Comparison of ENCODE assay signal across 8 cellular contexts in the genomic region with DNA sequence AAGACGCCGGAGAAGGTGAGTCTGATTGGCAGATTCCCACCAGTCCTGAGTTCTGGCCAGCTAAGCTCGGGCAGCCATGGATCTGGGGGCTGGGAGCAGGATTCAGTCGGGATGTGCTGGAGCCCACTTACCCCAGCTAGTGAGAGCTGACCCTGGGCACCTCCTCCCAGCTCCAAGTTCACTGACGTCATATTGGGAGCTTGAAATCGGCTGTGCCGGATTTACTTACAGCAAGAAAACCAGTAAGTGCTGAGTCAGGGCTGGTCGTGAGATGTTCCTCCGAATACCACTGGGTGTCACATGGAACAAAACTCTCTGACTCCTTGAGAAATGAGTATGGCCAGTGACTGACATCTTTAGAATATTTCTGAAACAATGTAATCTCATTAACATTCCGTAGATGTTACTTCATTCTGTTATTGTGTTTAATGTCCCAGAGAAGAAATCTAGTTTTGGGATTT.
DNase-seq lines count a peak whose midpoint lies in the region; ATAC-seq and TF ChIP-seq lines count a peak whose summit lies in the region.

No MANE protein-coding gene starts in this region.

- H3K9me3 ChIP-seq in lower lobe of right lung = no peaks in the 10 kb centered on the region

- TF ChIP-seq CTCF in lower lobe of right lung (IDR thresholded peaks at IDR 0.05) = peak; percentile 8

- DNase-seq in Caki2 (ENCODE audit: low read depth) = peak; percentile 99
- DNase-seq in M059J (ENCODE audit: low read depth) = peak; percentile 77
- DNase-seq in dedifferentiated amniotic fluid mesenchymal stem cell (ENCODE audit: extremely low spot score) = peak; percentile 93
- no peak for DNase-seq in lower lobe of right lung
- no peak for DNase-seq in activated CD8-positive, alpha-beta memory T cell treated with anti-CD3 and anti-CD28 coated beads, Interleukin-2, amount 50 U/mL, for 48 hours

- intact Hi-C loops in lower lobe of right lung (cut with DNase I) = no loop called here

- H3K36me3 ChIP-seq in lower lobe of right lung = no peaks in the 10 kb centered on the region

- H3K4me1 ChIP-seq in lower lobe of right lung = peaks cover 17% of the 10 kb centered on the region

- no peaks in the 10 kb centered on the region for H3K27me3 ChIP-seq in lower lobe of right lung (ENCODE audit: low read depth)

- peak overlapping the region; percentile 41 for H3K27ac ChIP-seq in lower lobe of right lung

- ATAC-seq in lower lobe of right lung = peak; percentile 50 to 77
- ATAC-seq in HG03521 (IDR thresholded peaks at IDR 0.05; ENCODE audit: unreplicated experiment) = no peak
- no peak for ATAC-seq in GM19035 (IDR thresholded peaks at IDR 0.05; ENCODE audit: unreplicated experiment)
- no peak for ATAC-seq in HG02852 (IDR thresholded peaks at IDR 0.05; ENCODE audit: unreplicated experiment)

- in situ Hi-C loops in Caki2 (cut with HindIII; ENCODE audit: low pct_unique_long_range_greater_than_20kb, low sequenced_read_pairs) = no loop called here

- H3K4me3 ChIP-seq in lower lobe of right lung = no peak overlapping the region

Comparison
In these comparisons a context has a peak if more than half of its experiments do, and no peak if none do; other contexts are left out.
1. DNase-seq: peak in Caki2 (single experiment), M059J (single experiment) and dedifferentiated amniotic fluid mesenchymal stem cell (single experiment); none in lower lobe of right lung (single experiment) and activated CD8-positive, alpha-beta memory T cell treated with anti-CD3 and anti-CD28 coated beads, Interleukin-2, amount 50 U/mL, for 48 hours (single experiment).
2. ATAC-seq: peak in lower lobe of right lung (2 of 2); none in HG03521 (single experiment), GM19035 (single experiment) and HG02852 (single experiment).